In genomic region chr1:223347583-223347982, GRCh38 we compare ENCODE assay signal across 39 cellular contexts. TPM values are rescaled to one million over a fixed set of nuclear protein-coding genes. Genes with fewer than 3 reads are reported as not detected.
"Had no signal": no experiment of that assay in that cellular context is flagged by ENCODE, and none has a peak within 500 bp of the region (broad histone marks: within the 10 kb centered on the region; RNA-seq: fewer than 3 reads in every experiment).

No MANE protein-coding gene starts in this region.

- ATAC-seq: activated naive CD4-positive, alpha-beta T cell treated with anti-CD3 and anti-CD28 coated beads, Interleukin-2, amount 50 U/mL, for 72 hours; activated naive CD8-positive, alpha-beta T cell treated with anti-CD3 and anti-CD28 coated beads, Interleukin-2, amount 50 U/mL, for 24 hours; activated T-cell treated with anti-CD3 and anti-CD28 coated beads, Interleukin-2, amount 50 U/mL, for 4 hours; activated T-cell treated with anti-CD3 and anti-CD28 coated beads, Interleukin-2, amount 50 U/mL, for 72 hours; activated T-helper 17 cell treated with anti-CD3 and anti-CD28 coated beads, Interleukin-2, amount 50 U/mL, for 72 hours; body of pancreas had no signal

- H3K27me3 ChIP-seq: ascending aorta, body of pancreas, brain microvascular endothelial cell, breast epithelium had no signal

- H3K4me3 ChIP-seq: adrenal gland, ascending aorta, body of pancreas, breast epithelium had no signal

- H3K4me1 ChIP-seq: ascending aorta, breast epithelium had no signal

- H3K9me3 ChIP-seq: adrenal gland, ascending aorta, body of pancreas, breast epithelium had no signal

- H3K36me3 ChIP-seq: adrenal gland, ascending aorta, brain microvascular endothelial cell, breast epithelium had no signal

- DNase-seq: activated effector memory CD4-positive, alpha-beta T cell treated with anti-CD3 and anti-CD28 coated beads, Interleukin-2, amount 50 U/mL, for 16 hours; activated effector memory CD4-positive, alpha-beta T cell treated with Interleukin-2 at 50 U/mL for 16 hours; activated gamma-delta T cell; activated gamma-delta T cell treated with Interleukin-2 at 50 U/mL for 16 hours; activated naive CD4-positive, alpha-beta T cell; activated naive CD4-positive, alpha-beta T cell treated with anti-CD3 and anti-CD28 coated beads for 36 hours; activated naive CD4-positive, alpha-beta T cell treated with anti-CD3 and anti-CD28 coated beads, Interleukin-2, amount 10 ng/mL, durations not matched to agents 7 days and 5 days; activated naive CD4-positive, alpha-beta T cell treated with anti-CD3 and anti-CD28 coated beads, Interleukin-2, amount 50 U/mL, for 16 hours; activated naive CD4-positive, alpha-beta T cell treated with Interleukin-2 at 50 U/mL for 16 hours; activated naive CD8-positive, alpha-beta T cell treated with anti-CD3 and anti-CD28 coated beads for 36 hours; activated naive CD8-positive, alpha-beta T cell treated with anti-CD3 and anti-CD28 coated beads, Interleukin-2, amount 10 ng/mL, durations not matched to agents 7 days and 5 days; activated naive CD8-positive, alpha-beta T cell treated with anti-CD3 and anti-CD28 coated beads, Interleukin-2, amount 50 U/mL, for 24 hours; activated T-cell treated with anti-CD3 and anti-CD28 coated beads, Interleukin-2, amount 50 U/mL, for 1 hour; activated T-cell treated with anti-CD3 and anti-CD28 coated beads, Interleukin-2, amount 50 U/mL, for 24 hours; activated T-cell treated with anti-CD3 and anti-CD28 coated beads, Interleukin-2, amount 50 U/mL, for 4 hours; activated T-cell treated with anti-CD3 and anti-CD28 coated beads, Interleukin-2, amount 50 U/mL, for 48 hours; activated T-cell treated with anti-CD3 and anti-CD28 coated beads, Interleukin-2, amount 50 U/mL, for 72 hours; adrenal gland; amniotic stem cell; amygdala; anterior cingulate cortex; aorta; body of pancreas; brain microvascular endothelial cell; caudate nucleus; central memory CD4-positive, alpha-beta T cell; cerebellar nuclear complex had no signal

- H3K27ac ChIP-seq: adrenal gland, ascending aorta, body of pancreas, brain microvascular endothelial cell, breast epithelium had no signal

RNA-seq across cellular contexts. Expression of gene SUSD4, which starts 16.4 kb away (rescaled TPM):
- total RNA-seq: activated T-helper 1 cell treated with anti-CD3 and anti-CD28 coated beads, Interleukin-12 subunit alpha, Interleukin-12 subunit beta, Interleukin-2, Interleukin-4 antibody, amounts not matched to agents 30 ng/mL and 10 ng/mL and 1 ng/mL, durations not matched to agents 14 hours and 24 hours and 36 hours; ascending aorta had no signal

RNA-seq across cellular contexts. Expression of gene CCDC185, which starts 45.6 kb away (rescaled TPM):
- total RNA-seq: activated naive CD4-positive, alpha-beta T cell treated with anti-CD3 and anti-CD28 coated beads for 36 hours; activated naive CD4-positive, alpha-beta T cell treated with anti-CD3 and anti-CD28 coated beads, Interleukin-2, amount 50 U/mL, for 72 hours; activated naive CD8-positive, alpha-beta T cell treated with anti-CD3 and anti-CD28 coated beads for 36 hours; activated naive CD8-positive, alpha-beta T cell treated with anti-CD3 and anti-CD28 coated beads, Interleukin-2, amount 10 ng/mL, durations not matched to agents 7 days and 5 days; activated T-cell treated with anti-CD3 and anti-CD28 coated beads, Interleukin-2, amount 50 U/mL, for 4 hours; activated T-cell treated with anti-CD3 and anti-CD28 coated beads, Interleukin-2, amount 50 U/mL, for 72 hours; activated T-helper 1 cell treated with anti-CD3 and anti-CD28 coated beads, Interleukin-12 subunit alpha, Interleukin-12 subunit beta, Interleukin-2, Interleukin-4 antibody, amounts not matched to agents 30 ng/mL and 10 ng/mL and 1 ng/mL, durations not matched to agents 14 hours and 24 hours and 36 hours; activated T-helper 17 cell treated with anti-CD3 and anti-CD28 coated beads, Interleukin-2, amount 50 U/mL, for 72 hours; activated T-helper 2 cell treated with anti-CD3 and anti-CD28 coated beads, Interferon-gamma antibody, Interleukin-2, Interleukin-4, amounts not matched to agents 10 μg/mL and 5 μg/mL and 100 μg/mL, durations not matched to agents 14 hours and 24 hours and 36 hours; adrenal gland; aorta; ascending aorta; astrocyte; body of pancreas; breast epithelium; bronchial epithelial cell; cardiac septum; cerebellum; chondrocyte had no signal
- polyA plus RNA-seq: adipose tissue, adrenal gland, aorta had no signal
